ENCODE assay signal across 15 cellular contexts in the genomic region with DNA sequence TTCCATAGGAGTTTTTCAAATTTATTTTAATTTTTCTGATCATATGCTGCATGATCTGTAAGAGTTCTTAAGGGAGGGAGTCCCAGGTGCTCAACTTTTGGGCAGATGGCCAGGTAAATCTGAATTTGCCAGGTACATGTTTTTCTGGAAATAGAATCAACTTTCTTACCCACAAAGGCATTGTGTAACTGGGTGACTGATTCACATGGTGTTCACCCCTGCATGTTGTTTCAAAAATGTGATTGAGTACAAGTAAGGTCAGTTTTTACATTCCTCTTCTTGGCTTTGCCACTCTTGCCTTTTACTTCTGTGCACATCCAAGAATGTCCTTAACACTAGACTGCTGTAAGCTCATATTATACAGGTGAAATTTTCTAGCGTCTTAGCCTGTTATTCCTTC. TPM values are rescaled to one million over a fixed set of nuclear protein-coding genes. Genes with fewer than 3 reads are reported as not detected.
DNase-seq lines count a peak whose midpoint lies in the region; ATAC-seq, FAIRE-seq and TF ChIP-seq lines count a peak whose summit lies in the region.
"Had no signal": no experiment of that assay in that cellular context is flagged by ENCODE, and none has a peak within 500 bp of the region (broad histone marks: within the 10 kb centered on the region; RNA-seq: fewer than 3 reads in every experiment).

No MANE protein-coding gene starts in this region.

- intact Hi-C loops in GM12878 (cut with micrococcal nuclease; ENCODE audit: unreplicated experiment): loop anchor here (1.0 to 10.0 kb wide), 5 partner anchors 209 to 435 kb away; a partner anchor contains a TSS

- no peak overlapping the region for H3K9ac ChIP-seq in GM12878 (ENCODE audit: control insufficient read depth, insufficient read depth, low read length)

- CTCF ChIA-PET in GM12878 (lab: Yijun Ruan, JAX): interaction anchor here (0.9 to 6.4 kb wide), 35 partner anchors 8 to 436 kb away, joined by 3 to 191 read pairs (median 4); a partner anchor contains a TSS

- peaks cover 34% of the 10 kb centered on the region for H3K36me3 Mint-ChIP-seq in HFFc6 (ENCODE audit: low read depth)
- H3K36me3 Mint-ChIP-seq: stimulated activated effector memory CD8-positive, alpha-beta T cell treated with anti-CD3 and anti-CD28 coated beads, Interleukin-12 subunit alpha, Interleukin-12 subunit beta, amount 100 ng/mL, for 72 hours had no signal

- no peaks in the 10 kb centered on the region; the same call in 1 of the 2 replicates for H3K4me1 ChIP-seq in GM12878 (ENCODE audit: control insufficient read depth, insufficient read depth, low read length)

- H3K27ac Mint-ChIP-seq in HFFc6: peak overlapping the region; percentile 49
- H3K27ac Mint-ChIP-seq: activated CD4-positive, alpha-beta T cell treated with anti-CD3 and anti-CD28 coated beads, Interleukin-2, amount 10 ng/mL, durations not matched to agents 7 days and 5 days; activated T-helper 2 cell treated with anti-CD3 and anti-CD28 coated beads, Interferon-gamma antibody, Interleukin-2, Interleukin-4, amounts not matched to agents 10 μg/mL and 5 μg/mL and 100 μg/mL, durations not matched to agents 14 hours and 24 hours and 36 hours; GM23338 had no signal

- TF ChIP-seq RAD21 in GM12878 (IDR thresholded peaks at IDR 0.05; ENCODE audit: insufficient read depth, low read depth, low read length): no peak

- H3K4me3 Mint-ChIP-seq in HFFc6: no peak overlapping the region
- H3K4me3 Mint-ChIP-seq: activated CD4-positive, alpha-beta T cell treated with anti-CD3 and anti-CD28 coated beads, Interleukin-2, amount 10 ng/mL, durations not matched to agents 7 days and 5 days; GM23338; stimulated activated effector memory CD8-positive, alpha-beta T cell treated with anti-CD3 and anti-CD28 coated beads, Interleukin-12 subunit alpha, Interleukin-12 subunit beta, amount 100 ng/mL, for 72 hours had no signal

- peaks cover 18% of the 10 kb centered on the region for H3K4me1 Mint-ChIP-seq in HFFc6 (ENCODE audit: low read depth)
- H3K4me1 Mint-ChIP-seq: GM23338 had no signal

- H3K27ac ChIP-seq in GM12878 (ENCODE audit: control insufficient read depth, insufficient read depth): no peak overlapping the region
- H3K27ac ChIP-seq: PC-9, psoas muscle had no signal

- WGBS in GM12878 (ENCODE audit: insufficient coverage, insufficient replicate concordance, low lambda C conversion rate, missing lambda C conversion rate): 100% methylated on average over 1 of the region's 1 CpG

- no peaks in the 10 kb centered on the region for H3K27me3 Mint-ChIP-seq in HFFc6 (ENCODE audit: insufficient read depth)
- H3K27me3 Mint-ChIP-seq: activated CD4-positive, alpha-beta T cell treated with anti-CD3 and anti-CD28 coated beads, Interleukin-2, amount 10 ng/mL, durations not matched to agents 7 days and 5 days had no signal

- no peaks in the 10 kb centered on the region; a peak in 1 of 4 replicates for H3K36me3 ChIP-seq in GM12878 (ENCODE audit: control insufficient read depth in 2 of 2, insufficient read depth in 2 of 2, low read length in 1 of 2)
- no peaks in the 10 kb centered on the region for H3K36me3 ChIP-seq in kidney epithelial cell (ENCODE audit: control insufficient read depth, insufficient read depth, low read length)

- peaks cover 5% of the 10 kb centered on the region; the same call in 1 of the 2 replicates for H3K9me3 Mint-ChIP-seq in HFFc6

- H3K79me2 ChIP-seq in GM12878 (ENCODE audit: control insufficient read depth, insufficient read depth, low read length): no peaks in the 10 kb centered on the region; the same call in 1 of the 2 replicates

- H3K27me3 ChIP-seq in GM12878 (replicated peaks in 1 of 2; ENCODE audit: control insufficient read depth in 2 of 2, insufficient read depth in 2 of 2, low read length in 1 of 2): no peaks in the 10 kb centered on the region
- H3K27me3 ChIP-seq in kidney epithelial cell (ENCODE audit: control insufficient read depth, insufficient read depth, low read length): no peaks in the 10 kb centered on the region

- H2AFZ ChIP-seq in GM12878 (ENCODE audit: control insufficient read depth, low read depth, low read length): no peak overlapping the region
- H2AFZ ChIP-seq: GM23338, PC-9 had no signal

- no peak overlapping the region for H3K4me2 ChIP-seq in GM12878 (ENCODE audit: control insufficient read depth, insufficient read depth)
- H3K4me2 ChIP-seq: GM23338, PC-9 had no signal

- peak; percentile 15; the same call in 1 of the 3 replicates for ATAC-seq in GM12878
- no peak for ATAC-seq in HG02763 (IDR thresholded peaks at IDR 0.05; ENCODE audit: unreplicated experiment)
- ATAC-seq: GM23338 had no signal

- peaks cover 2% of the 10 kb centered on the region; the same call in 2 of the 3 replicates for H3K9me3 ChIP-seq in GM12878 (replicated peaks; ENCODE audit: control insufficient read depth, insufficient read depth, low read length)
- H3K9me3 ChIP-seq: psoas muscle had no signal

- BruUV-seq in GM12878 (replicated peaks; lab: Mats Ljungman, UMichigan): no TSS peak

- no peaks in the 10 kb centered on the region for H4K20me1 ChIP-seq in GM12878 (ENCODE audit: control insufficient read depth, insufficient read depth)

- RAD21 ChIA-PET in GM12878 (lab: Charles Lee; ENCODE audit: unreplicated experiment): interaction anchor here (0.7 to 6.2 kb wide), 19 partner anchors 11 to 435 kb away, joined by 3 to 141 read pairs (median 4); a partner anchor contains a TSS

- no peak for TF ChIP-seq CTCF in HFFc6 (IDR thresholded peaks at IDR 0.05)
- TF ChIP-seq CTCF in GM12878 (IDR thresholded peaks at IDR 0.05 in 2 of 3, conservative IDR thresholded peaks at IDR 0.05 in 1 of 3; ENCODE audit: control insufficient read depth in 2 of 3, extremely low read depth in 1 of 3, insufficient read depth in 1 of 3, low read depth in 3 of 3, low read length in 3 of 3): no peak
- no peak for TF ChIP-seq CTCF in kidney epithelial cell (IDR thresholded peaks at IDR 0.05; ENCODE audit: insufficient read depth, low read length, poor library complexity, severe bottlenecking)

- SMC1A ChIA-PET in GM12878 (lab: Charles Lee; ENCODE audit: uncharacterized antibody, unreplicated experiment): interaction anchor here (0.6 to 5.9 kb wide), 36 partner anchors 10 to 438 kb away, joined by 3 to 131 read pairs (median 4); a partner anchor contains a TSS

- in situ Hi-C loops in GM12878 (cut with MboI): loop anchor here (5.0 to 10.0 kb wide), 2 partner anchors 248 to 431 kb away; no protein-coding TSS in a partner anchor

- H3K4me3 ChIP-seq in GM12878: no peak overlapping the region
- no peak overlapping the region for H3K4me3 ChIP-seq in kidney epithelial cell (ENCODE audit: low read depth, low read length)
- H3K4me3 ChIP-seq: GM23338, PC-9, psoas muscle had no signal

- DNase-seq in AG08396 (ENCODE audit: low spot score) (peak; percentile 29), HFFc6 (peak; percentile 44), GM12878 (ENCODE audit: low read depth, low spot score) (no peak), kidney epithelial cell (ENCODE audit: low read depth) (peak; percentile 29), COR-L47 (lab: John Stamatoyannopoulos, UW) (no peak), NCI-H1436 treated with DMSO at 0.1 percent for 48 hours (lab: John Stamatoyannopoulos, UW) (no peak), NCI-H146 (lab: John Stamatoyannopoulos, UW) (no peak)
- DNase-seq: PC-9; psoas muscle; stimulated activated CD4-positive, alpha-beta T cell treated with anti-CD3 and anti-CD28 coated beads, Interleukin-2, amount 100 ng/mL, for 48 hours had no signal

- no peak for TF ChIP-seq EP300 in GM12878 (IDR thresholded peaks at IDR 0.05; ENCODE audit: borderline replicate concordance in 1 of 2, control insufficient read depth in 1 of 2, low read depth in 2 of 2, low read length in 2 of 2)

- no peak for FAIRE-seq in GM12878 (lab: Jason Lieb, UNC)

- POLR2A ChIA-PET in GM12878 (lab: Charles Lee): interaction anchor here (0.6 to 0.8 kb wide), 2 partner anchors 84 to 228 kb away, joined by 3 to 7 read pairs; no protein-coding TSS in a partner anchor

- TF ChIP-seq POLR2A in GM12878 (IDR thresholded peaks at IDR 0.05; ENCODE audit: low read depth, low read length): no peak

TF ChIP-seq in GM12878, 131 proteins besides CTCF, POLR2A, EP300 and RAD21 (continues in another document):
- no peak for TF ChIP-seq MTA2 (IDR thresholded peaks at IDR 0.05; ENCODE audit: low read depth)

RNA-seq across cellular contexts. Expression of a gene that starts 30.4 kb away (rescaled TPM):
- total RNA-seq in HFFc6 (2021; fragmentation: NEBNext Ultra II Directional; extraction: Animal tissue kit (Norgen Biotek cat#: 25700)): 10 to 100 TPM; 39.2 to 50.4 (median 43.0) TPM
- 19.3 and 23.5 TPM in 2 replicates for total RNA-seq in GM12878 (2013; cell fraction: nucleolus; rRNA removed)
- total RNA-seq in GM12878 (2014; rRNA removed): 7.2 and 8.7 TPM in 2 replicates
- total RNA-seq in GM12878 (2014; rRNA removed; fragmentation: Illumina TruSeq; extraction: Trizol): 8.5 and 9.4 TPM in 2 replicates
- total RNA-seq in GM12878 (2021): 7.5 and 9.0 TPM in 2 replicates
- 4.1 TPM for polyA plus RNA-seq in GM12878 (2011; ENCODE audit: low read depth)
- 45.0 and 74.9 TPM in 2 replicates for polyA plus RNA-seq in GM12878 (2011; rRNA removed)
- 14.8 and 20.7 TPM in 2 replicates for polyA plus RNA-seq in GM12878 (2011; cell fraction: cytosol; rRNA removed)
- 34.6 and 39.4 TPM in 2 replicates for polyA plus RNA-seq in GM12878 (2011; cell fraction: nucleus; rRNA removed)
- polyA plus RNA-seq in GM12878 (2012): 7.8 and 13.0 TPM in 2 replicates
- polyA plus RNA-seq in GM12878 (2014; fragmentation: Illumina TruSeq; extraction: Trizol): 10.3 and 10.6 TPM in 2 replicates
- 1 to 10 TPM; 2.8 to 3.6 TPM for polyA plus RNA-seq in GM12878 (2014; fragmentation: Nextera tagmentation; extraction: Ambion mirVana)
- 3.9 and 5.1 TPM in 2 replicates for polyA plus RNA-seq in GM12878 (2014; rRNA removed)
- polyA plus RNA-seq in GM12878 (2016; fragmentation: Nextera tagmentation; extraction: Ambion mirVana): 10 to 100 TPM in 1 of 2 experiments, 1 to 10 TPM in 1; 7.6 to 10.5 TPM
- 16.6 and 24.3 TPM in 2 replicates for polyA minus RNA-seq in GM12878 (2011; rRNA and poly(A)+ RNA removed)
- 10.6 and 14.7 TPM in 2 replicates for polyA minus RNA-seq in GM12878 (2011; cell fraction: cytosol; rRNA and poly(A)+ RNA removed)
- 21.5 and 33.9 TPM in 2 replicates for polyA minus RNA-seq in GM12878 (2011; cell fraction: nucleus; rRNA and poly(A)+ RNA removed)
- total RNA-seq in kidney epithelial cell: 22.6 and 27.1 TPM in 2 replicates

Comparison
In these comparisons a context has a peak if more than half of its experiments do, and no peak if none do; other contexts are left out.
1. DNase-seq: peak in AG08396 (single experiment), HFFc6 (single experiment) and kidney epithelial cell (single experiment); none in GM12878 (single experiment), COR-L47 (single experiment), NCI-H1436 treated with DMSO at 0.1 percent for 48 hours (single experiment) and NCI-H146 (single experiment).